In the genomic region with DNA sequence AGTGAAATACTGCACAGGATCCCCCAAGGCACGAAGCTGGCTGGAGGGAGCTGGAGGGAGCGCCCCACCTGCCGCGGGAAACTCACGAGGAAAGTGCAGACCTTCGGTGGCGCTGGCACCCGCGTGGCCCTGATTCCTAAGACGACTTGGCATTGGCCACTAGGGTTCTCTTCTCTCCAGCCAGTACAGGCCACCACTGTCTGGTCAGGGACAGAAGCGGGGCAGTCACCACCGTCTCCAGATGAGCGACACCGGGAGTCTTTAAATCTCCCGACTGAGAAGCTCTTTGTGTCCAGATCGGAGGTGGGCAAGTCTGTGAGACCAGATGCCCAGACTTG, we compare ENCODE assay signal across 22 cellular contexts. TPM values are rescaled to one million over a fixed set of nuclear protein-coding genes. Genes with fewer than 3 reads are reported as not detected.
DNase-seq lines count a peak whose midpoint lies in the region; ATAC-seq, FAIRE-seq and TF ChIP-seq lines count a peak whose summit lies in the region.
"Had no signal": no experiment of that assay in that cellular context is flagged by ENCODE, and none has a peak within 500 bp of the region (broad histone marks: within the 10 kb centered on the region; RNA-seq: fewer than 3 reads in every experiment).

No MANE protein-coding gene starts in this region.

- H3K9ac ChIP-seq in iPS-18a (ENCODE audit: low read length), result no peak overlapping the region

- H3K36me3 Mint-ChIP-seq in T-helper 17 cell (ENCODE audit: low read depth), result peaks cover 4% of the 10 kb centered on the region
- H3K36me3 Mint-ChIP-seq in stimulated activated memory B cell treated with anti-CD40 and anti-IgM and Interleukin-4, amounts not matched to agents 10 μg/mL and 1 μg/mL and 100 μg/mL, for 72 hours, result no peaks in the 10 kb centered on the region

- H3K4me3 ChIP-seq in left ventricle myocardium inferior, result peak overlapping the region; percentile 24
- no peak overlapping the region for H3K4me3 ChIP-seq in right atrium auricular region
- peak overlapping the region; percentile 72 for H3K4me3 ChIP-seq in iPS-18a (ENCODE audit: low read length)
- H3K4me3 ChIP-seq: adrenal gland, hepatocyte, tibial nerve had no signal

- intact Hi-C loops in left ventricle myocardium inferior (cut with micrococcal nuclease), result no loop called here

- ATAC-seq in T-helper 17 cell, result no peak
- ATAC-seq in stimulated activated memory B cell treated with anti-CD40 and anti-IgM and Interleukin-4, amounts not matched to agents 10 μg/mL and 1 μg/mL and 100 μg/mL, for 72 hours, result no peak
- no peak for ATAC-seq in GM21723 (IDR thresholded peaks at IDR 0.05; ENCODE audit: unreplicated experiment)

- H3K36me3 ChIP-seq in left ventricle myocardium inferior (no peaks in the 10 kb centered on the region), right atrium auricular region (no peaks in the 10 kb centered on the region), iPS-18a (ENCODE audit: control insufficient read depth, low read depth, low read length) (no peaks in the 10 kb centered on the region)
- H3K36me3 ChIP-seq: adrenal gland, tibial nerve had no signal

- DNase-seq in left ventricle myocardium inferior (no peak), right atrium auricular region (ENCODE audit: low spot score) (no peak), T-helper 17 cell (no peak), HTR-8/SVneo (ENCODE audit: insufficient read length, low spot score) (no peak), RCC 7860 (ENCODE audit: low spot score) (no peak)
- DNase-seq: activated CD4-positive, alpha-beta T cell treated with anti-CD3 and anti-CD28 coated beads, Interleukin-2, amount 50 U/mL, for 4 hours; cortex of kidney; DMS79; Karpas-422; midbrain; NCI-H1092 treated with DMSO at 0.1 percent for 48 hours; NCI-H524; stimulated activated CD4-positive, alpha-beta T cell treated with anti-CD3 and anti-CD28 coated beads, Interleukin-12 subunit alpha, Interleukin-12 subunit beta, amount 100 ng/mL, for 4 hours had no signal

- H3K4me1 Mint-ChIP-seq in T-helper 17 cell, result peaks cover 23% of the 10 kb centered on the region
- peaks cover 35% of the 10 kb centered on the region for H3K4me1 Mint-ChIP-seq in stimulated activated memory B cell treated with anti-CD40 and anti-IgM and Interleukin-4, amounts not matched to agents 10 μg/mL and 1 μg/mL and 100 μg/mL, for 72 hours

- no peak overlapping the region for H3K27ac Mint-ChIP-seq in T-helper 17 cell
- no peak overlapping the region for H3K27ac Mint-ChIP-seq in stimulated activated memory B cell treated with anti-CD40 and anti-IgM and Interleukin-4, amounts not matched to agents 10 μg/mL and 1 μg/mL and 100 μg/mL, for 72 hours

- peaks cover 2% of the 10 kb centered on the region for H3K9me3 ChIP-seq in left ventricle myocardium inferior (replicated peaks)
- H3K9me3 ChIP-seq in right atrium auricular region, result no peaks in the 10 kb centered on the region
- no peaks in the 10 kb centered on the region for H3K9me3 ChIP-seq in T-helper 17 cell (ENCODE audit: control insufficient read depth, low read length, poor library complexity, severe bottlenecking)
- H3K9me3 ChIP-seq in iPS-18a (ENCODE audit: control insufficient read depth, low read depth, low read length), result no peaks in the 10 kb centered on the region
- H3K9me3 ChIP-seq: adrenal gland, tibial nerve had no signal

- H3K27ac ChIP-seq in left ventricle myocardium inferior (replicated peaks) (no peak overlapping the region), right atrium auricular region (no peak overlapping the region), iPS-18a (ENCODE audit: low read length) (no peak overlapping the region)
- H3K27ac ChIP-seq: adrenal gland, hepatocyte, RWPE1, tibial nerve had no signal

- peaks cover 8% of the 10 kb centered on the region for H3K4me1 ChIP-seq in left ventricle myocardium inferior
- peaks cover 0 to 9% of the 10 kb centered on the region in 2 donors for H3K4me1 ChIP-seq in right atrium auricular region
- H3K4me1 ChIP-seq in iPS-18a (ENCODE audit: control insufficient read depth, low read depth, low read length), result peaks cover 14% of the 10 kb centered on the region
- H3K4me1 ChIP-seq: adrenal gland had no signal

- peaks cover 63% of the 10 kb centered on the region for H3K27me3 ChIP-seq in left ventricle myocardium inferior (ENCODE audit: low read depth)
- H3K27me3 ChIP-seq in right atrium auricular region, result peaks cover 0 to 13% of the 10 kb centered on the region in 2 donors
- H3K27me3 ChIP-seq in iPS-18a (ENCODE audit: control insufficient read depth, insufficient read depth, low read length), result peaks cover 22% of the 10 kb centered on the region
- H3K27me3 ChIP-seq: hepatocyte had no signal

- peaks cover 32% of the 10 kb centered on the region for H3K27me3 Mint-ChIP-seq in T-helper 17 cell
- peaks cover 25% of the 10 kb centered on the region for H3K27me3 Mint-ChIP-seq in stimulated activated memory B cell treated with anti-CD40 and anti-IgM and Interleukin-4, amounts not matched to agents 10 μg/mL and 1 μg/mL and 100 μg/mL, for 72 hours

- TF ChIP-seq CTCF in left ventricle myocardium inferior (IDR thresholded peaks at IDR 0.05; ENCODE audit: borderline replicate concordance) (no peak), right atrium auricular region (IDR thresholded peaks at IDR 0.05) (no peak)

- H3K9me3 Mint-ChIP-seq in stimulated activated memory B cell treated with anti-CD40 and anti-IgM and Interleukin-4, amounts not matched to agents 10 μg/mL and 1 μg/mL and 100 μg/mL, for 72 hours, result peaks cover under 1% of the 10 kb centered on the region

- H3K4me3 Mint-ChIP-seq in T-helper 17 cell, result peak overlapping the region; percentile 22
- peak overlapping the region; percentile 65 for H3K4me3 Mint-ChIP-seq in stimulated activated memory B cell treated with anti-CD40 and anti-IgM and Interleukin-4, amounts not matched to agents 10 μg/mL and 1 μg/mL and 100 μg/mL, for 72 hours

- FAIRE-seq in HTR-8/SVneo (lab: Jason Lieb, UNC), result no peak
- FAIRE-seq in RCC 7860 (lab: Jason Lieb, UNC), result no peak
- FAIRE-seq: bronchial epithelial cell had no signal

RNA-seq across cellular contexts. Expression of a gene that starts 19.2 kb away (rescaled TPM):
- total RNA-seq in left ventricle myocardium inferior, result not detected
- total RNA-seq in right atrium auricular region, result not detected
- total RNA-seq in T-helper 17 cell, result not detected
- total RNA-seq: bronchial epithelial cell, fibroblast of villous mesenchyme, hepatocyte, tibial nerve had no signal

RNA-seq across cellular contexts. Expression of a gene that starts 43.9 kb away (rescaled TPM):
- total RNA-seq in left ventricle myocardium inferior, result 1.1 TPM
- 1 to 10 TPM in 1 of 2 donors, under 1 TPM in 1; 0.52 to 9.9 TPM for total RNA-seq in right atrium auricular region
- total RNA-seq in T-helper 17 cell, result 1 to 10 TPM; 8.1 to 9.1 TPM
- total RNA-seq: bronchial epithelial cell, fibroblast of villous mesenchyme had no signal

Comparison
In these comparisons a context has a peak if more than half of its experiments do, and no peak if none do; other contexts are left out.
1. H3K4me3 ChIP-seq: peak in left ventricle myocardium inferior (single experiment) and iPS-18a (single experiment); none in right atrium auricular region (0 of 2).